ENCODE assay signal across 30 cellular contexts in genomic region chr16:50675686-50676610, GRCh38. TPM values are rescaled to one million over a fixed set of nuclear protein-coding genes. Genes with fewer than 3 reads are reported as not detected.
DNase-seq lines count a peak whose midpoint lies in the region; ATAC-seq and TF ChIP-seq lines count a peak whose summit lies in the region.
"Had no signal": no experiment of that assay in that cellular context is flagged by ENCODE, and none has a peak within 500 bp of the region (broad histone marks: within the 10 kb centered on the region; RNA-seq: fewer than 3 reads in every experiment).

No MANE protein-coding gene starts in this region.

- no peak overlapping the region for H3K4me3 Mint-ChIP-seq in activated naive CD4-positive, alpha-beta T cell treated with anti-CD3 and anti-CD28 coated beads, Interleukin-2, amount 50 U/mL, for 24 hours
- H3K4me3 Mint-ChIP-seq in activated naive CD8-positive, alpha-beta T cell treated with anti-CD3 and anti-CD28 coated beads for 36 hours, result no peak overlapping the region
- H3K4me3 Mint-ChIP-seq: endodermal cell had no signal

- DNase-seq in activated naive CD4-positive, alpha-beta T cell treated with anti-CD3 and anti-CD28 coated beads, Interleukin-2, amount 50 U/mL, for 72 hours (ENCODE audit: low spot score in 2 of 2), result no peak
- DNase-seq in activated naive CD8-positive, alpha-beta T cell treated with anti-CD3 and anti-CD28 coated beads for 36 hours, result no peak
- DNase-seq in lung (ENCODE audit: low spot score) (peak; percentile 65), aorta (peak; percentile 33 to 61), SW480 (ENCODE audit: low spot score) (no peak)
- DNase-seq: activated CD4-positive, alpha-beta T cell treated with anti-CD3 and anti-CD28 coated beads, Interleukin-2, amount 50 U/mL, for 1 hour; activated naive CD4-positive, alpha-beta T cell treated with anti-CD3 and anti-CD28 coated beads, Interleukin-2, amount 50 U/mL, for 16 hours; activated T-cell treated with anti-CD3 and anti-CD28 coated beads for 4 hours; body of pancreas; colonic mucosa; DMS153; endodermal cell; GDM1; GM23248; heart right ventricle; left ventricle myocardium superior; NCI-H187; NCI-H226; NCI-H82; nucleus accumbens; stimulated activated CD4-positive, alpha-beta T cell treated with anti-CD3 and anti-CD28 coated beads, Interleukin-15, amount 100 ng/mL, for 24 hours; substantia nigra; uterus had no signal

- H3K4me1 ChIP-seq in lung (ENCODE audit: control insufficient read depth in 2 of 2, insufficient read depth in 2 of 2, low read length in 2 of 2) (no peaks in the 10 kb centered on the region), aorta (ENCODE audit: control insufficient read depth in 1 of 2, insufficient read depth in 2 of 2, low read length in 2 of 2) (no peaks in the 10 kb centered on the region)
- H3K4me1 ChIP-seq: body of pancreas, colonic mucosa, right atrium auricular region, uterus had no signal

- H3K27me3 ChIP-seq in lung (ENCODE audit: control insufficient read depth, insufficient read depth), result no peaks in the 10 kb centered on the region
- no peaks in the 10 kb centered on the region for H3K27me3 ChIP-seq in aorta (ENCODE audit: control insufficient read depth in 1 of 2, insufficient read depth in 2 of 2, low read length in 1 of 2)
- H3K27me3 ChIP-seq: colonic mucosa, uterus had no signal

- H3K9me3 ChIP-seq in lung (ENCODE audit: control insufficient read depth in 2 of 2, insufficient read depth in 1 of 2, low read length in 1 of 2) (peaks cover 2 to 20% of the 10 kb centered on the region in 2 donors), aorta (ENCODE audit: control insufficient read depth, low read length) (peaks cover 3% of the 10 kb centered on the region)

- H3K36me3 Mint-ChIP-seq in activated naive CD4-positive, alpha-beta T cell treated with anti-CD3 and anti-CD28 coated beads, Interleukin-2, amount 50 U/mL, for 24 hours, result peaks cover 32% of the 10 kb centered on the region
- peaks cover 61 to 91% of the 10 kb centered on the region in 2 donors for H3K36me3 Mint-ChIP-seq in activated naive CD4-positive, alpha-beta T cell treated with anti-CD3 and anti-CD28 coated beads, Interleukin-2, amount 50 U/mL, for 72 hours
- H3K36me3 Mint-ChIP-seq in activated naive CD8-positive, alpha-beta T cell treated with anti-CD3 and anti-CD28 coated beads for 36 hours, result peaks cover 66% of the 10 kb centered on the region

- H3K27ac Mint-ChIP-seq in activated naive CD4-positive, alpha-beta T cell treated with anti-CD3 and anti-CD28 coated beads, Interleukin-2, amount 50 U/mL, for 24 hours, result peak overlapping the region; percentile 92
- H3K27ac Mint-ChIP-seq in activated naive CD4-positive, alpha-beta T cell treated with anti-CD3 and anti-CD28 coated beads, Interleukin-2, amount 50 U/mL, for 72 hours, result peak overlapping the region in 1 of 2 donors; percentile 88
- peak overlapping the region; percentile 1 for H3K27ac Mint-ChIP-seq in activated naive CD8-positive, alpha-beta T cell treated with anti-CD3 and anti-CD28 coated beads for 36 hours
- H3K27ac Mint-ChIP-seq: endodermal cell had no signal

- WGBS in lung, 2 donors, result 69 to 81% methylated on average over 23 of the region's 23 CpGs
- 85 to 86% methylated on average over 23 of the region's 23 CpGs for WGBS in aorta, 2 donors

- intact Hi-C loops in aorta (cut with DNase I), result loop anchor here in 1 of 2 donors (10.0 kb wide), 1 partner anchor 129 kb away; no protein-coding TSS in a partner anchor

- no peaks in the 10 kb centered on the region for H3K9me3 Mint-ChIP-seq in activated naive CD4-positive, alpha-beta T cell treated with anti-CD3 and anti-CD28 coated beads, Interleukin-2, amount 50 U/mL, for 24 hours
- H3K9me3 Mint-ChIP-seq in activated naive CD4-positive, alpha-beta T cell treated with anti-CD3 and anti-CD28 coated beads, Interleukin-2, amount 50 U/mL, for 72 hours, result peaks cover 18 to 21% of the 10 kb centered on the region in 2 donors
- H3K9me3 Mint-ChIP-seq in activated naive CD8-positive, alpha-beta T cell treated with anti-CD3 and anti-CD28 coated beads for 36 hours, result peaks cover 19% of the 10 kb centered on the region

- no peaks in the 10 kb centered on the region for H3K27me3 Mint-ChIP-seq in activated naive CD4-positive, alpha-beta T cell treated with anti-CD3 and anti-CD28 coated beads, Interleukin-2, amount 50 U/mL, for 24 hours
- H3K27me3 Mint-ChIP-seq in activated naive CD8-positive, alpha-beta T cell treated with anti-CD3 and anti-CD28 coated beads for 36 hours, result no peaks in the 10 kb centered on the region

- H3K4me3 ChIP-seq in lung (no peak overlapping the region), aorta (ENCODE audit: low read length in 2 of 2) (no peak overlapping the region)
- H3K4me3 ChIP-seq: body of pancreas, colonic mucosa, GM23248, heart right ventricle, right atrium auricular region, uterus had no signal

- H3K36me3 ChIP-seq in lung (ENCODE audit: control insufficient read depth in 2 of 2, insufficient read depth in 2 of 2, low read length in 2 of 2) (peaks cover 0 to 2% of the 10 kb centered on the region in 2 donors), aorta (ENCODE audit: control insufficient read depth in 1 of 2, insufficient read depth in 2 of 2, low read length in 1 of 2) (no peaks in the 10 kb centered on the region)
- H3K36me3 ChIP-seq: colonic mucosa, right atrium auricular region, uterus had no signal

- H3K4me1 Mint-ChIP-seq in activated naive CD4-positive, alpha-beta T cell treated with anti-CD3 and anti-CD28 coated beads, Interleukin-2, amount 50 U/mL, for 24 hours, result peaks cover 48% of the 10 kb centered on the region
- peaks cover 34% of the 10 kb centered on the region for H3K4me1 Mint-ChIP-seq in activated naive CD8-positive, alpha-beta T cell treated with anti-CD3 and anti-CD28 coated beads for 36 hours
- H3K4me1 Mint-ChIP-seq: endodermal cell had no signal

- H3K27ac ChIP-seq in lung (ENCODE audit: low read depth in 1 of 2, low read length in 1 of 2), result peak overlapping the region in 1 of 2 donors; percentile 52
- no peak overlapping the region for H3K27ac ChIP-seq in aorta (ENCODE audit: low read depth in 1 of 2, low read length in 2 of 2)
- H3K27ac ChIP-seq: body of pancreas, C4-2B, colonic mucosa, GM23248, heart right ventricle, right atrium auricular region, uterus had no signal

- ATAC-seq in activated naive CD4-positive, alpha-beta T cell treated with anti-CD3 and anti-CD28 coated beads, Interleukin-2, amount 50 U/mL, for 72 hours, result no peak
- ATAC-seq in lung (ENCODE audit: insufficient read depth, low FRiP score) (peak; percentile 58), aorta (ENCODE audit: low FRiP score) (peak; percentile 21), GM19455 (IDR thresholded peaks at IDR 0.05; ENCODE audit: unreplicated experiment) (no peak), HG03520 (IDR thresholded peaks at IDR 0.05; ENCODE audit: unreplicated experiment) (no peak)
- ATAC-seq: body of pancreas, heart right ventricle, left ventricle myocardium superior, Right ventricle myocardium inferior had no signal

- TF ChIP-seq CTCF in lung (IDR thresholded peaks at IDR 0.05; ENCODE audit: control extremely low read depth, extremely low read depth), result no peak

RNA-seq across cellular contexts. Expression of gene SNX20, which starts 5.2 kb away (rescaled TPM):
- total RNA-seq in activated naive CD4-positive, alpha-beta T cell treated with anti-CD3 and anti-CD28 coated beads, Interleukin-2, amount 50 U/mL, for 72 hours, result 10 to 100 TPM; 36.7 to 48.4 TPM
- total RNA-seq in activated naive CD8-positive, alpha-beta T cell treated with anti-CD3 and anti-CD28 coated beads for 36 hours, result 10 to 100 TPM; 25.8 to 26.0 TPM
- total RNA-seq in lung, result 10 to 100 TPM in 1 of 2 donors, 1 to 10 TPM in 1; 3.1 to 14.8 TPM
- polyA plus RNA-seq in lung, result 10 to 100 TPM in 1 of 2 donors, 1 to 10 TPM in 1; 4.1 to 14.9 TPM
- total RNA-seq in aorta, result 1 to 10 TPM; 2.7 to 5.0 TPM
- 1 to 10 TPM in 1 of 2 donors, under 1 TPM in 1; 0.41 to 1.8 TPM for polyA plus RNA-seq in aorta
- total RNA-seq: endodermal cell, GM23248 had no signal
- polyA plus RNA-seq: GM23248 had no signal

RNA-seq across cellular contexts. Expression of gene NOD2, which starts 17.5 kb away (rescaled TPM):
- 1 to 10 TPM in 1 of 2 donors, under 1 TPM in 1; 0.59 to 5.1 TPM for total RNA-seq in activated naive CD4-positive, alpha-beta T cell treated with anti-CD3 and anti-CD28 coated beads, Interleukin-2, amount 50 U/mL, for 72 hours
- total RNA-seq in activated naive CD8-positive, alpha-beta T cell treated with anti-CD3 and anti-CD28 coated beads for 36 hours, result 1 to 10 TPM in 1 of 2 experiments, under 1 TPM in 1; 0.78 to 1.2 TPM
- total RNA-seq in lung, result 10 to 100 TPM in 1 of 2 donors, 1 to 10 TPM in 1; 4.3 to 14.1 TPM
- polyA plus RNA-seq in lung, result 1 to 10 TPM; 2.1 to 7.5 TPM
- total RNA-seq in aorta, result 1 to 10 TPM; 3.7 to 9.3 TPM
- under 1 TPM; 0.31 to 0.38 TPM for polyA plus RNA-seq in aorta
- total RNA-seq: GM23248, OCI-LY7 had no signal
- polyA plus RNA-seq: GM23248 had no signal

Comparison
In these comparisons a context has a peak if more than half of its experiments do, and no peak if none do; other contexts are left out.
1. ATAC-seq: peak in lung (single experiment) and aorta (single experiment); none in activated naive CD4-positive, alpha-beta T cell treated with anti-CD3 and anti-CD28 coated beads, Interleukin-2, amount 50 U/mL, for 72 hours (0 of 2), GM19455 (single experiment) and HG03520 (single experiment).
2. DNase-seq: peak in lung (single experiment) and aorta (2 of 2); none in activated naive CD4-positive, alpha-beta T cell treated with anti-CD3 and anti-CD28 coated beads, Interleukin-2, amount 50 U/mL, for 72 hours (0 of 2), activated naive CD8-positive, alpha-beta T cell treated with anti-CD3 and anti-CD28 coated beads for 36 hours (single experiment) and SW480 (single experiment).